In genomic region chrX:50812995-50813842, GRCh38 we compare ENCODE assay signal across 1 cellular context.
TF ChIP-seq lines count a peak whose summit lies in the region.

No MANE protein-coding gene starts in this region.

TF ChIP-seq in H1, 55 proteins besides CTCF, POLR2A, EP300 and RAD21:
- TF ChIP-seq RBBP5 (IDR thresholded peaks at IDR 0.05; ENCODE audit: borderline replicate concordance, low read depth, low read length) (no peak), ATF3 (IDR thresholded peaks at IDR 0.05; ENCODE audit: insufficient read depth, low read depth, low read length) (no peak), HDAC2 (IDR thresholded peaks at IDR 0.05; ENCODE audit: borderline replicate concordance in 1 of 2, low read depth in 2 of 2, low read length in 2 of 2) (0 out of 4 replicates have a peak, but pooled peaks of 1 of the 2 experiments have one; percentile 8)
